19 cellular contexts compared by ENCODE assay signal in the genomic region with DNA sequence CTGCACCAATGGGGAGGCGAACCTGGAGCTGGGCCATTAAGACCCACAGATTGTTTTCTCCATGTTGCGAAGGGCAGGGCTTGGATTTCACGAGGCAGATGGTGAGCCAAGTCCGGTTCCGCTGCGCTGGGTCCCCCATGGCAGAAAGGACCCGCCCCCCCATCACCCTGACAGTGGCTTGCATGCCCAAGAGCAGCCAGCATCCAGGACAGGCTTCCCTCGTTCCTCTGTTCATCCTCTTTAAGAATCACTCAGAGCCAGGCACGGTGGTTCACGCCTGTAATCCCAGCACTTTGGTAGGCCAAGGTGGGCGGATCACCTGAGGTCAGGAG.
"Had no signal": no experiment of that assay in that cellular context is flagged by ENCODE, and none has a peak within 500 bp of the region (broad histone marks: within the 10 kb centered on the region; RNA-seq: fewer than 3 reads in every experiment).

No MANE protein-coding gene starts in this region.

- H3K4me1 ChIP-seq: ascending aorta, vagina had no signal

- H3K36me3 ChIP-seq: ascending aorta, brain microvascular endothelial cell, heart left ventricle, vagina had no signal

- H3K9me3 ChIP-seq: ascending aorta, heart left ventricle, testis, vagina had no signal

- H3K4me3 ChIP-seq: ascending aorta, coronary artery, heart left ventricle, lung, vagina had no signal

- H3K27ac ChIP-seq: ascending aorta, brain microvascular endothelial cell, coronary artery, testis, vagina had no signal

- ATAC-seq: activated CD4-positive, CD25-positive, alpha-beta regulatory T cell treated with anti-CD3 and anti-CD28 coated beads, Interleukin-2, amount 50 U/mL, for 24 hours; heart left ventricle; left colon; stimulated activated naive B cell treated with anti-CD40 and anti-IgM and Interleukin-4, amounts not matched to agents 10 μg/mL and 1 μg/mL and 100 μg/mL, for 72 hours had no signal

- H3K27me3 ChIP-seq: ascending aorta, heart left ventricle, testis, vagina had no signal

- DNase-seq: activated CD4-positive, alpha-beta memory T cell treated with anti-CD3 and anti-CD28 coated beads, Interleukin-2, amount 10 ng/mL, durations not matched to agents 7 days and 5 days; activated CD4-positive, alpha-beta T cell treated with anti-CD3 and anti-CD28 coated beads, Interleukin-2, amount 10 ng/mL, durations not matched to agents 24 days and 14 days; activated gamma-delta T cell treated with Interleukin-2 at 50 U/mL for 16 hours; brain microvascular endothelial cell; endodermal cell; islet precursor cell; naive B cell; retina; stimulated activated CD4-positive, alpha-beta T cell treated with anti-CD3 and anti-CD28 coated beads, Interleukin-1b, Interleukin-23, amount 100 ng/mL, for 48 hours; stimulated activated naive B cell treated with anti-CD40 and anti-IgM and Interleukin-4, amounts not matched to agents 10 μg/mL and 1 μg/mL and 100 μg/mL, for 72 hours; testis; trophoblast cell had no signal
